ENCODE assay signal across 9 cellular contexts in the genomic region with DNA sequence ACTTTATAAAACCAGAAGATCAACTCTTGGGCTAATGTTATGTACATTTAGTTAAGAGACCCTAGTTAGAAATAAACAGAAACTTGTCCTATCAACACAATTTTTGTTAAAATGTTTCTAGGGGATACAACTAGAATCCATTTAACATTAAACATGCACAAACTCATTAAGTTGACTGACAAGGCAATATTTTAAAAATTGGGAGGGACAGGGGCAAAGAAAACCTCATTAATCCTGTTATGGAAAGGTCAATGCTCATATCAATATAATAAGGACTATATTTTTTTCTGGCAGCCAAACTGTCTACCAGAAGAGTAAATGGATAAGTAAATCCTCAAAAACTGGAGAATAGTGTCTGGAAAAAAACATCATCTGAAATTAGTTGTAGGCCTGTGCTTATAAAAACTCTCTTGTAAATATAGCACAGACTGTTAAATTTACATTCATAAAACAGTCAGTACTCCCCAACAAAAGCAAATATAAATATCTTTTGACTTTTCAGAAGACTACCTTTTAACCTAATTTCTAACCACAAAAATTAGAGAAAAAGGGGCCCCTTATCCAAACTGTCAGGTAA. TPM values are rescaled to one million over a fixed set of nuclear protein-coding genes. Genes with fewer than 3 reads are reported as not detected.
DNase-seq lines count a peak whose midpoint lies in the region; ATAC-seq, FAIRE-seq and TF ChIP-seq lines count a peak whose summit lies in the region.
"Had no signal": no experiment of that assay in that cellular context is flagged by ENCODE, and none has a peak within 500 bp of the region (broad histone marks: within the 10 kb centered on the region; RNA-seq: fewer than 3 reads in every experiment).

No MANE protein-coding gene starts in this region.

- no peaks in the 10 kb centered on the region for H3K9me3 ChIP-seq in kidney (ENCODE audit: control insufficient read depth in 1 of 2, low read length in 2 of 2)
- no peaks in the 10 kb centered on the region for H3K9me3 ChIP-seq in tibial artery
- H3K9me3 ChIP-seq in trophoblast cell (ENCODE audit: insufficient read depth, low read depth, low read length), result peaks cover 1% of the 10 kb centered on the region

- H3K27ac ChIP-seq in kidney (ENCODE audit: low read depth in 2 of 2, low read length in 2 of 2) (no peak overlapping the region), tibial artery (peak overlapping the region in 1 of 2 donors; percentile 11), trophoblast cell (ENCODE audit: low read depth, low read length) (no peak overlapping the region)

- no peak overlapping the region for H3K14ac ChIP-seq in trophoblast cell (ENCODE audit: low read length)

- H3K9me3 Mint-ChIP-seq in activated naive CD4-positive, alpha-beta T cell treated with anti-CD3 and anti-CD28 coated beads, Interleukin-2, amount 50 U/mL, for 24 hours, result no peaks in the 10 kb centered on the region
- H3K9me3 Mint-ChIP-seq in activated naive CD8-positive, alpha-beta T cell treated with anti-CD3 and anti-CD28 coated beads for 36 hours, result peaks cover 4% of the 10 kb centered on the region

- no peak overlapping the region for H4K8ac ChIP-seq in trophoblast cell (ENCODE audit: low read depth, low read length)

- peaks cover 20% of the 10 kb centered on the region for H3K79me2 ChIP-seq in trophoblast cell (ENCODE audit: control insufficient read depth, insufficient read depth, low read length, poor library complexity)

- H3K4me3 Mint-ChIP-seq in activated naive CD4-positive, alpha-beta T cell treated with anti-CD3 and anti-CD28 coated beads, Interleukin-2, amount 50 U/mL, for 24 hours, result peak overlapping the region; percentile 99
- H3K4me3 Mint-ChIP-seq in activated naive CD8-positive, alpha-beta T cell treated with anti-CD3 and anti-CD28 coated beads for 36 hours, result peak overlapping the region; percentile 99

- peaks cover 15% of the 10 kb centered on the region for H3K79me1 ChIP-seq in trophoblast cell (ENCODE audit: low read length)

- no peak overlapping the region for H2BK5ac ChIP-seq in trophoblast cell (ENCODE audit: low read depth, low read length, poor library complexity)

- H3K23ac ChIP-seq in trophoblast cell (ENCODE audit: low read length), result no peak overlapping the region

- no peak for DNase-seq in activated naive CD4-positive, alpha-beta T cell (lab: John Stamatoyannopoulos, UW)
- DNase-seq in activated naive CD8-positive, alpha-beta T cell treated with anti-CD3 and anti-CD28 coated beads for 36 hours, result no peak
- DNase-seq in kidney (no peak), tibial artery (no peak), pons (ENCODE audit: low spot score) (no peak), trophoblast cell (no peak)
- DNase-seq: NCI-H2227 treated with DMSO at 0.1 percent for 48 hours had no signal

- TF ChIP-seq CTCF in kidney (IDR thresholded peaks at IDR 0.05; ENCODE audit: borderline replicate concordance, extremely low read depth, insufficient read depth) (no peak), tibial artery (IDR thresholded peaks at IDR 0.05) (no peak)

- FAIRE-seq in kidney (lab: Jason Lieb, UNC), result no peak

- H3K36me3 ChIP-seq in kidney (ENCODE audit: control insufficient read depth in 1 of 2, insufficient read depth in 2 of 2, low read length in 2 of 2) (no peaks in the 10 kb centered on the region), tibial artery (peaks cover 0 to 7% (median 0%) of the 10 kb centered on the region in 3 donors), trophoblast cell (ENCODE audit: control insufficient read depth in 1 of 2, insufficient read depth in 2 of 2, low read length in 2 of 2) (peaks cover 0 to 2% of the 10 kb centered on the region in 2 experiments)

- no peak overlapping the region for H2AK5ac ChIP-seq in trophoblast cell (ENCODE audit: low read length)

- H3K36me3 Mint-ChIP-seq in activated naive CD4-positive, alpha-beta T cell treated with anti-CD3 and anti-CD28 coated beads, Interleukin-2, amount 50 U/mL, for 24 hours, result peaks cover 52% of the 10 kb centered on the region
- H3K36me3 Mint-ChIP-seq in activated naive CD8-positive, alpha-beta T cell treated with anti-CD3 and anti-CD28 coated beads for 36 hours, result peaks cover 95% of the 10 kb centered on the region

- H4K12ac ChIP-seq in trophoblast cell (ENCODE audit: low read depth, low read length), result no peak overlapping the region

- no peak overlapping the region for H3K18ac ChIP-seq in trophoblast cell (ENCODE audit: low read length)

- H3K9ac ChIP-seq in kidney (ENCODE audit: low read length in 2 of 2) (peak overlapping the region; percentile 13 to 100), trophoblast cell (ENCODE audit: low read length) (no peak overlapping the region)

- peak overlapping the region; percentile 66 for H3K27ac Mint-ChIP-seq in activated naive CD4-positive, alpha-beta T cell treated with anti-CD3 and anti-CD28 coated beads, Interleukin-2, amount 50 U/mL, for 24 hours
- peak overlapping the region; percentile 50 for H3K27ac Mint-ChIP-seq in activated naive CD8-positive, alpha-beta T cell treated with anti-CD3 and anti-CD28 coated beads for 36 hours

- no peak for ATAC-seq in GM18858 (IDR thresholded peaks at IDR 0.05; ENCODE audit: unreplicated experiment)

- H2AFZ ChIP-seq in trophoblast cell (ENCODE audit: insufficient read depth, low read length, poor library complexity), result no peak overlapping the region

- H2BK12ac ChIP-seq in trophoblast cell (ENCODE audit: low read length), result no peak overlapping the region

- H3K4me3 ChIP-seq in kidney (ENCODE audit: low read length in 2 of 2) (peak overlapping the region; percentile 58 to 94), tibial artery (peak overlapping the region; percentile 81 to 97), trophoblast cell (ENCODE audit: low read depth, low read length) (no peak overlapping the region)

- no peak overlapping the region for H3K4me2 ChIP-seq in trophoblast cell (ENCODE audit: low read length)

- H3K4me1 Mint-ChIP-seq in activated naive CD4-positive, alpha-beta T cell treated with anti-CD3 and anti-CD28 coated beads, Interleukin-2, amount 50 U/mL, for 24 hours, result peaks cover 55% of the 10 kb centered on the region
- peaks cover 58% of the 10 kb centered on the region for H3K4me1 Mint-ChIP-seq in activated naive CD8-positive, alpha-beta T cell treated with anti-CD3 and anti-CD28 coated beads for 36 hours

- H3K27me3 ChIP-seq in tibial artery (no peaks in the 10 kb centered on the region), trophoblast cell (ENCODE audit: insufficient read depth, low read length) (no peaks in the 10 kb centered on the region)

- no peak overlapping the region for H2BK120ac ChIP-seq in trophoblast cell (ENCODE audit: insufficient read depth, low read length, poor library complexity)

- H4K91ac ChIP-seq in trophoblast cell (ENCODE audit: low read depth, low read length), result no peak overlapping the region

- H3K27me3 Mint-ChIP-seq in activated naive CD4-positive, alpha-beta T cell treated with anti-CD3 and anti-CD28 coated beads, Interleukin-2, amount 50 U/mL, for 24 hours, result no peaks in the 10 kb centered on the region
- peaks cover 5% of the 10 kb centered on the region for H3K27me3 Mint-ChIP-seq in activated naive CD8-positive, alpha-beta T cell treated with anti-CD3 and anti-CD28 coated beads for 36 hours

- H3K4me1 ChIP-seq in kidney (ENCODE audit: control insufficient read depth in 1 of 2, insufficient read depth in 1 of 2, low read depth in 1 of 2, low read length in 2 of 2) (peaks cover 36 to 49% of the 10 kb centered on the region in 2 donors), tibial artery (peaks cover 3 to 70% (median 55%) of the 10 kb centered on the region in 4 donors), trophoblast cell (ENCODE audit: control insufficient read depth in 1 of 2, insufficient read depth in 2 of 2, low read length in 2 of 2) (peaks cover 2 to 6% of the 10 kb centered on the region in 2 experiments)

- intact Hi-C loops in kidney (cut with DNase I) (no loop called here), tibial artery (cut with DNase I; ENCODE audit: low total_unique reads) (no loop called here)

- H3K4ac ChIP-seq in trophoblast cell (ENCODE audit: low read depth, low read length), result no peak overlapping the region

RNA-seq across cellular contexts. Expression of gene TRA2B, which starts 4.4 kb away (rescaled TPM):
- 100 to 1,000 TPM; 289 to 291 TPM for total RNA-seq in activated naive CD8-positive, alpha-beta T cell treated with anti-CD3 and anti-CD28 coated beads for 36 hours
- 109 TPM for total RNA-seq in kidney
- polyA plus RNA-seq in kidney (ENCODE audit: insufficient read depth, low read depth, low replicate concordance), result 66.8 TPM
- 183 and 193 TPM in 2 replicates for polyA plus RNA-seq in trophoblast cell (2013)
